Comparison of ENCODE assay signal across 1 cellular context in the genomic region with DNA sequence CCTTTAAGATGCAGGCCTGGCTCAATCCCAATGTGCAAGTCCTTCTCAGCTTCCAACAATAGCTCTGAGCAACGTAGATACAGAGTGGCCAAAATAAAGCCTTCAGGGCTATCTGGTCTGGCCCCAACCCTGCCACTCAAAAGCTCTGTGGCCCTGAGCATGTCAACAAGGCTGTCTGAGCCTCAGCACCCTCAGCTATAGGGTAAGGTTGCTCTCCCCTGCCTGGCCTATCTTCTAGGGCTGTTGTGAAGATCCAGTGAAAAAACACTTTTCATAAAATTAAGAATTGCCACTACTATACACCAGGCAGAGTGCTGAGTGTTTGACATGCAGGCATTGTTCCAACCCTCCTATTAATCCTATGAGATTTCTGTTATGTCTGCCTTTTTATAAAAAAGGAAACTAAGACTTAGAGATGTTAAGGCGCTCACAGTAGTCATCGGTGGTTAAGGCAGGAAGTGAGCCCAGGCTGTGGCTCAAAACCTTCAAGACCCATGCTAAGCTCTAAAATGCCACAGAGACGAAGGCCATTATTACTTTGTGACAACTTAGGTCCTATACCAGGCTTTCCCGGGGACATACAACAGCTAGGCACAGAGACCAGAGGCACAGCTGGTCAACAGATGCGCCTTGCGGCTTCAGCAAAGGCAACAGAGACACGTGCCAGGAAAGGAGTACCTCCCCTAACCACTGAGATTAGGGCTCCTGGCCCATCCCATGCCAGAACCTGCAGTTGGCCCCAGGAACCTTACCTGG.
TF ChIP-seq lines count a peak whose summit lies in the region.

No MANE protein-coding gene starts in this region.

TF ChIP-seq in GM23338, 12 proteins besides CTCF, POLR2A, EP300 and RAD21 (continued from another document):
- TF ChIP-seq, protein P1, sequence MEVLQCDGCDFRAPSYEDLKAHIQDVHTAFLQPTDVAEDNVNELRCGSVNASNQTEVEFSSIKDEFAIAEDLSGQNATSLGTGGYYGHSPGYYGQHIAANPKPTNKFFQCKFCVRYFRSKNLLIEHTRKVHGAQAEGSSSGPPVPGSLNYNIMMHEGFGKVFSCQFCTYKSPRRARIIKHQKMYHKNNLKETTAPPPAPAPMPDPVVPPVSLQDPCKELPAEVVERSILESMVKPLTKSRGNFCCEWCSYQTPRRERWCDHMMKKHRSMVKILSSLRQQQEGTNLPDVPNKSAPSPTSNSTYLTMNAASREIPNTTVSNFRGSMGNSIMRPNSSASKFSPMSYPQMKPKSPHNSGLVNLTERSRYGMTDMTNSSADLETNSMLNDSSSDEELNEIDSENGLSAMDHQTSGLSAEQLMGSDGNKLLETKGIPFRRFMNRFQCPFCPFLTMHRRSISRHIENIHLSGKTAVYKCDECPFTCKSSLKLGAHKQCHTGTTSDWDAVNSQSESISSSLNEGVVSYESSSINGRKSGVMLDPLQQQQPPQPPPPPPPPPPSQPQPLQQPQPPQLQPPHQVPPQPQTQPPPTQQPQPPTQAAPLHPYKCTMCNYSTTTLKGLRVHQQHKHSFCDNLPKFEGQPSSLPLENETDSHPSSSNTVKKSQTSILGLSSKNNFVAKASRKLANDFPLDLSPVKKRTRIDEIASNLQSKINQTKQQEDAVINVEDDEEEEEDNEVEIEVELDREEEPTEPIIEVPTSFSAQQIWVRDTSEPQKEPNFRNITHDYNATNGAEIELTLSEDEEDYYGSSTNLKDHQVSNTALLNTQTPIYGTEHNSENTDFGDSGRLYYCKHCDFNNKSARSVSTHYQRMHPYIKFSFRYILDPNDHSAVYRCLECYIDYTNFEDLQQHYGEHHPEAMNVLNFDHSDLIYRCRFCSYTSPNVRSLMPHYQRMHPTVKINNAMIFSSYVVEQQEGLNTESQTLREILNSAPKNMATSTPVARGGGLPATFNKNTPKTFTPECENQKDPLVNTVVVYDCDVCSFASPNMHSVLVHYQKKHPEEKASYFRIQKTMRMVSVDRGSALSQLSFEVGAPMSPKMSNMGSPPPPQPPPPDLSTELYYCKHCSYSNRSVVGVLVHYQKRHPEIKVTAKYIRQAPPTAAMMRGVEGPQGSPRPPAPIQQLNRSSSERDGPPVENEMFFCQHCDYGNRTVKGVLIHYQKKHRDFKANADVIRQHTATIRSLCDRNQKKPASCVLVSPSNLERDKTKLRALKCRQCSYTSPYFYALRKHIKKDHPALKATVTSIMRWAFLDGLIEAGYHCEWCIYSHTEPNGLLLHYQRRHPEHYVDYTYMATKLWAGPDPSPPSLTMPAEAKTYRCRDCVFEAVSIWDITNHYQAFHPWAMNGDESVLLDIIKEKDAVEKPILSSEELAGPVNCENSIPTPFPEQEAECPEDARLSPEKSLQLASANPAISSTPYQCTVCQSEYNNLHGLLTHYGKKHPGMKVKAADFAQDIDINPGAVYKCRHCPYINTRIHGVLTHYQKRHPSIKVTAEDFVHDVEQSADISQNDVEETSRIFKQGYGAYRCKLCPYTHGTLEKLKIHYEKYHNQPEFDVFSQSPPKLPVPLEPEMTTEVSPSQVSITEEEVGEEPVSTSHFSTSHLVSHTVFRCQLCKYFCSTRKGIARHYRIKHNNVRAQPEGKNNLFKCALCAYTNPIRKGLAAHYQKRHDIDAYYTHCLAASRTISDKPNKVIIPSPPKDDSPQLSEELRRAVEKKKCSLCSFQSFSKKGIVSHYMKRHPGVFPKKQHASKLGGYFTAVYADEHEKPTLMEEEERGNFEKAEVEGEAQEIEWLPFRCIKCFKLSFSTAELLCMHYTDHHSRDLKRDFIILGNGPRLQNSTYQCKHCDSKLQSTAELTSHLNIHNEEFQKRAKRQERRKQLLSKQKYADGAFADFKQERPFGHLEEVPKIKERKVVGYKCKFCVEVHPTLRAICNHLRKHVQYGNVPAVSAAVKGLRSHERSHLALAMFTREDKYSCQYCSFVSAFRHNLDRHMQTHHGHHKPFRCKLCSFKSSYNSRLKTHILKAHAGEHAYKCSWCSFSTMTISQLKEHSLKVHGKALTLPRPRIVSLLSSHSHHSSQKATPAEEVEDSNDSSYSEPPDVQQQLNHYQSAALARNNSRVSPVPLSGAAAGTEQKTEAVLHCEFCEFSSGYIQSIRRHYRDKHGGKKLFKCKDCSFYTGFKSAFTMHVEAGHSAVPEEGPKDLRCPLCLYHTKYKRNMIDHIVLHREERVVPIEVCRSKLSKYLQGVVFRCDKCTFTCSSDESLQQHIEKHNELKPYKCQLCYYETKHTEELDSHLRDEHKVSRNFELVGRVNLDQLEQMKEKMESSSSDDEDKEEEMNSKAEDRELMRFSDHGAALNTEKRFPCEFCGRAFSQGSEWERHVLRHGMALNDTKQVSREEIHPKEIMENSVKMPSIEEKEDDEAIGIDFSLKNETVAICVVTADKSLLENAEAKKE (CRISPR knock-in tag; IDR thresholded peaks at IDR 0.05): no peak
- TF ChIP-seq EZH2phosphoT487 (IDR thresholded peaks at IDR 0.05; ENCODE audit: unreplicated experiment): no peak
- TF ChIP-seq, protein P2, sequence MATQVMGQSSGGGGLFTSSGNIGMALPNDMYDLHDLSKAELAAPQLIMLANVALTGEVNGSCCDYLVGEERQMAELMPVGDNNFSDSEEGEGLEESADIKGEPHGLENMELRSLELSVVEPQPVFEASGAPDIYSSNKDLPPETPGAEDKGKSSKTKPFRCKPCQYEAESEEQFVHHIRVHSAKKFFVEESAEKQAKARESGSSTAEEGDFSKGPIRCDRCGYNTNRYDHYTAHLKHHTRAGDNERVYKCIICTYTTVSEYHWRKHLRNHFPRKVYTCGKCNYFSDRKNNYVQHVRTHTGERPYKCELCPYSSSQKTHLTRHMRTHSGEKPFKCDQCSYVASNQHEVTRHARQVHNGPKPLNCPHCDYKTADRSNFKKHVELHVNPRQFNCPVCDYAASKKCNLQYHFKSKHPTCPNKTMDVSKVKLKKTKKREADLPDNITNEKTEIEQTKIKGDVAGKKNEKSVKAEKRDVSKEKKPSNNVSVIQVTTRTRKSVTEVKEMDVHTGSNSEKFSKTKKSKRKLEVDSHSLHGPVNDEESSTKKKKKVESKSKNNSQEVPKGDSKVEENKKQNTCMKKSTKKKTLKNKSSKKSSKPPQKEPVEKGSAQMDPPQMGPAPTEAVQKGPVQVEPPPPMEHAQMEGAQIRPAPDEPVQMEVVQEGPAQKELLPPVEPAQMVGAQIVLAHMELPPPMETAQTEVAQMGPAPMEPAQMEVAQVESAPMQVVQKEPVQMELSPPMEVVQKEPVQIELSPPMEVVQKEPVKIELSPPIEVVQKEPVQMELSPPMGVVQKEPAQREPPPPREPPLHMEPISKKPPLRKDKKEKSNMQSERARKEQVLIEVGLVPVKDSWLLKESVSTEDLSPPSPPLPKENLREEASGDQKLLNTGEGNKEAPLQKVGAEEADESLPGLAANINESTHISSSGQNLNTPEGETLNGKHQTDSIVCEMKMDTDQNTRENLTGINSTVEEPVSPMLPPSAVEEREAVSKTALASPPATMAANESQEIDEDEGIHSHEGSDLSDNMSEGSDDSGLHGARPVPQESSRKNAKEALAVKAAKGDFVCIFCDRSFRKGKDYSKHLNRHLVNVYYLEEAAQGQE (IDR thresholded peaks at IDR 0.05; ENCODE audit: unreplicated experiment): no peak
- TF ChIP-seq CREB1 (CRISPR knock-in tag; IDR thresholded peaks at IDR 0.05; ENCODE audit: low read depth): no peak
- TF ChIP-seq EZH2 (IDR thresholded peaks at IDR 0.05; ENCODE audit: low read depth, unreplicated experiment): no peak
- TF ChIP-seq POLR2AphosphoS5 (IDR thresholded peaks at IDR 0.05; ENCODE audit: low read depth): no peak
- no peak for TF ChIP-seq ZNF114 (CRISPR knock-in tag; IDR thresholded peaks at IDR 0.05)
- no peak for TF ChIP-seq NANOG (IDR thresholded peaks at IDR 0.05; ENCODE audit: borderline replicate concordance)
